4 cellular contexts compared by ENCODE assay signal in genomic region chr12:95746062-95746461, GRCh38. TPM values are rescaled to one million over a fixed set of nuclear protein-coding genes. Genes with fewer than 3 reads are reported as not detected.
"Had no signal": no experiment of that assay in that cellular context is flagged by ENCODE, and none has a peak within 500 bp of the region (broad histone marks: within the 10 kb centered on the region; RNA-seq: fewer than 3 reads in every experiment).

No MANE protein-coding gene starts in this region.

RNA-seq across cellular contexts. Expression of gene NTN4, which starts 44.5 kb away (rescaled TPM):
- total RNA-seq: naive thymus-derived CD8-positive, alpha-beta T cell; natural killer cell treated with Interleukin-12 subunit alpha and Interleukin-12 subunit beta and Interleukin-15 and Interleukin-18, amount 100 ng/mL, for 72 hours had no signal
- polyA plus RNA-seq: naive thymus-derived CD4-positive, alpha-beta T cell; naive thymus-derived CD8-positive, alpha-beta T cell; smooth muscle cell had no signal
